ENCODE assay signal across 1 cellular context in genomic region chr10:121698336-121698735, GRCh38.
TF ChIP-seq lines count a peak whose summit lies in the region.

No MANE protein-coding gene starts in this region.

TF ChIP-seq in GM23338, 12 proteins besides CTCF, POLR2A, EP300 and RAD21 (continued from another document):
- no peak for TF ChIP-seq ZNF462 (CRISPR knock-in tag; IDR thresholded peaks at IDR 0.05)
- no peak for TF ChIP-seq POLR2AphosphoS5 (IDR thresholded peaks at IDR 0.05; ENCODE audit: low read depth)
